In the genomic region with DNA sequence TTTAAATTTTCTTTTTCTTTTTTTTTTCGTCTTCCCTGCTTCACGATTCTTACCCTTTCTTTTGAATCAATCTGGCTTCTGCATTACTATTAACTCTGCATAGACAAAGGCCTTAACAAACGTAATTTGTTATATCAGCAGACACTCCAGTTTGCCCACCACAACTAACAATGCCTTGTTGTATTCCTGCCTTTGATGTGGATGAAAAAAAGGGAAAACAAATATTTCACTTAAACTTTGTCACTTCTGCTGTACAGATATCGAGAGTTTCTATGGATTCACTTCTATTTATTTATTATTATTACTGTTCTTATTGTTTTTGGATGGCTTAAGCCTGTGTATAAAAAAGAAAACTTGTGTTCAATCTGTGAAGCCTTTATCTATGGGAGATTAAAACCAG, we compare ENCODE assay signal across 9 cellular contexts.
"Had no signal": no experiment of that assay in that cellular context is flagged by ENCODE, and none has a peak within 500 bp of the region (broad histone marks: within the 10 kb centered on the region; RNA-seq: fewer than 3 reads in every experiment).

No MANE protein-coding gene starts in this region.

- ATAC-seq: GM23338, HCT116 had no signal

- H3K27ac Mint-ChIP-seq: GM23338, HFFc6 had no signal

- H2AFZ ChIP-seq: GM23248, GM23338 had no signal

- H3K9me3 Mint-ChIP-seq: GM23338, H9 had no signal

- H3K4me1 ChIP-seq: HAP-1 had no signal

- H3K4me2 ChIP-seq: GM23338 had no signal

- H3K9me3 ChIP-seq: HAP-1 had no signal

- H3K4me3 ChIP-seq: GM23248, GM23338, HAP-1 had no signal

- H3K27ac ChIP-seq: GM23248 had no signal

- H3K4me3 Mint-ChIP-seq: GM23338, H9, HFFc6 had no signal

- H3K36me3 ChIP-seq: HAP-1 had no signal

- DNase-seq: GM23248, GOT3, H7, H9, HCEC 1CT, HFFc6 had no signal
